15 cellular contexts compared by ENCODE assay signal in genomic region chr22:46422896-46423295, GRCh38.
DNase-seq lines count a peak whose midpoint lies in the region; ATAC-seq and TF ChIP-seq lines count a peak whose summit lies in the region.
"Had no signal": no experiment of that assay in that cellular context is flagged by ENCODE, and none has a peak within 500 bp of the region (broad histone marks: within the 10 kb centered on the region; RNA-seq: fewer than 3 reads in every experiment).

No MANE protein-coding gene starts in this region.

- no peak for TF ChIP-seq CTCF in OCI-LY1 (IDR thresholded peaks at IDR 0.05; ENCODE audit: low read length)
- no peak for TF ChIP-seq CTCF in lower lobe of right lung (IDR thresholded peaks at IDR 0.05)
- TF ChIP-seq CTCF in stomach (IDR thresholded peaks at IDR 0.05), result no peak

- no peaks in the 10 kb centered on the region for H3K27me3 ChIP-seq in OCI-LY1 (ENCODE audit: insufficient read depth, low read length)
- H3K27me3 ChIP-seq in lower lobe of right lung (ENCODE audit: low read depth), result no peaks in the 10 kb centered on the region
- H3K27me3 ChIP-seq in stomach, result no peaks in the 10 kb centered on the region

- H3K27ac Mint-ChIP-seq in activated naive CD8-positive, alpha-beta T cell treated with anti-CD3 and anti-CD28 coated beads, Interleukin-2, amount 50 U/mL, for 24 hours, result no peak overlapping the region
- H3K27ac Mint-ChIP-seq: CD8-positive, alpha-beta T cell; H9 had no signal

- 50 to 74% (median 54%) methylated on average over 4 to 8 of the region's 8 CpGs for WGBS in stomach, 5 donors

- H3K27ac ChIP-seq in OCI-LY1 (ENCODE audit: low read depth, low read length, poor library complexity, severe bottlenecking) (peak overlapping the region; percentile 26), lower lobe of right lung (no peak overlapping the region), stomach (no peak overlapping the region)
- H3K27ac ChIP-seq: SJSA1 had no signal

- no peaks in the 10 kb centered on the region for H3K36me3 Mint-ChIP-seq in activated naive CD8-positive, alpha-beta T cell treated with anti-CD3 and anti-CD28 coated beads, Interleukin-2, amount 50 U/mL, for 24 hours (ENCODE audit: low read depth)
- H3K36me3 Mint-ChIP-seq: CD8-positive, alpha-beta T cell had no signal

- H3K36me3 ChIP-seq in OCI-LY1 (ENCODE audit: insufficient read depth, low read length) (peaks cover 14% of the 10 kb centered on the region; the same call in 1 of the 2 replicates), lower lobe of right lung (no peaks in the 10 kb centered on the region), stomach (no peaks in the 10 kb centered on the region)
- H3K36me3 ChIP-seq: SJSA1 had no signal

- H3K9me2 ChIP-seq in OCI-LY1 (ENCODE audit: low read depth, low read length), result no peaks in the 10 kb centered on the region

- H3F3A ChIP-seq in OCI-LY1 (ENCODE audit: insufficient read depth, low read length), result no peaks in the 10 kb centered on the region

- H3K4me3 Mint-ChIP-seq in activated naive CD8-positive, alpha-beta T cell treated with anti-CD3 and anti-CD28 coated beads, Interleukin-2, amount 50 U/mL, for 24 hours, result no peak overlapping the region
- H3K4me3 Mint-ChIP-seq: CD8-positive, alpha-beta T cell; H9 had no signal

- peaks cover 6% of the 10 kb centered on the region for H3K4me1 Mint-ChIP-seq in activated naive CD8-positive, alpha-beta T cell treated with anti-CD3 and anti-CD28 coated beads, Interleukin-2, amount 50 U/mL, for 24 hours
- H3K4me1 Mint-ChIP-seq: H9 had no signal

- H4K20me1 ChIP-seq in OCI-LY1 (ENCODE audit: insufficient read depth, low read length), result no peaks in the 10 kb centered on the region

- no peak for TF ChIP-seq EP300 in stomach (IDR thresholded peaks at IDR 0.05)

- H3K4me1 ChIP-seq in OCI-LY1 (ENCODE audit: insufficient read depth, low read length, severe bottlenecking) (peaks cover 24% of the 10 kb centered on the region), lower lobe of right lung (no peaks in the 10 kb centered on the region), stomach (no peaks in the 10 kb centered on the region)
- H3K4me1 ChIP-seq: SJSA1 had no signal

- H3K79me2 ChIP-seq in OCI-LY1 (ENCODE audit: insufficient read depth, low read length), result no peaks in the 10 kb centered on the region

- H2AFZ ChIP-seq in OCI-LY1 (ENCODE audit: low read length), result no peak overlapping the region

- H3K9me3 ChIP-seq in OCI-LY1 (ENCODE audit: low read length) (peaks cover 5% of the 10 kb centered on the region; the same call in 1 of the 2 replicates), lower lobe of right lung (no peaks in the 10 kb centered on the region), stomach (peaks cover 0 to 5% (median 0%) of the 10 kb centered on the region in 4 donors)

- intact Hi-C loops in lower lobe of right lung (cut with DNase I) (no loop called here), stomach (cut with DNase I; ENCODE audit: low total_unique reads) (no loop called here)

- no peak for TF ChIP-seq POLR2A in stomach (IDR thresholded peaks at IDR 0.05)

- H3K9me3 Mint-ChIP-seq in activated naive CD8-positive, alpha-beta T cell treated with anti-CD3 and anti-CD28 coated beads, Interleukin-2, amount 50 U/mL, for 24 hours, result no peaks in the 10 kb centered on the region

- H3K4me2 ChIP-seq in OCI-LY1 (ENCODE audit: low read length), result no peak overlapping the region

- H3K9ac ChIP-seq in OCI-LY1 (ENCODE audit: low read length), result no peak overlapping the region

- no peaks in the 10 kb centered on the region for H3K27me3 Mint-ChIP-seq in activated naive CD8-positive, alpha-beta T cell treated with anti-CD3 and anti-CD28 coated beads, Interleukin-2, amount 50 U/mL, for 24 hours

- peak; percentile 32 for DNase-seq in globus pallidus (ENCODE audit: low spot score)
- DNase-seq in lower lobe of right lung, result peak; percentile 48
- DNase-seq in stomach, result peak; percentile 39
- no peak for DNase-seq in activated naive CD8-positive, alpha-beta T cell treated with anti-CD3 and anti-CD28 coated beads, Interleukin-2, amount 50 U/mL, for 24 hours
- DNase-seq in NOMO-1 treated with DMSO at 0.1 percent for 48 hours (lab: John Stamatoyannopoulos, UW; ENCODE audit: unreplicated experiment), result no peak
- DNase-seq: CD8-positive, alpha-beta T cell; H9; NCI-H1417; NCI-H1930; NCI-H2171 treated with DMSO at 0.1 percent for 48 hours; NCI-H510A; NCI-H82 had no signal

- H3K4me3 ChIP-seq in OCI-LY1 (ENCODE audit: low read depth, low read length, poor library complexity, severe bottlenecking) (no peak overlapping the region), lower lobe of right lung (no peak overlapping the region), stomach (no peak overlapping the region)
- H3K4me3 ChIP-seq: SJSA1 had no signal

- ATAC-seq in lower lobe of right lung (peak; percentile 7 to 20), HG02970 (IDR thresholded peaks at IDR 0.05; ENCODE audit: low FRiP score, unreplicated experiment) (no peak)
- ATAC-seq in activated naive CD8-positive, alpha-beta T cell treated with anti-CD3 and anti-CD28 coated beads, Interleukin-2, amount 50 U/mL, for 24 hours, result no peak
- ATAC-seq: CD8-positive, alpha-beta T cell had no signal

Comparison
In these comparisons a context has a peak if more than half of its experiments do, and no peak if none do; other contexts are left out.
1. DNase-seq: peak in globus pallidus (single experiment), lower lobe of right lung (single experiment) and stomach (single experiment); none in activated naive CD8-positive, alpha-beta T cell treated with anti-CD3 and anti-CD28 coated beads, Interleukin-2, amount 50 U/mL, for 24 hours (single experiment) and NOMO-1 treated with DMSO at 0.1 percent for 48 hours (single experiment).
2. ATAC-seq: peak in lower lobe of right lung (2 of 2); none in activated naive CD8-positive, alpha-beta T cell treated with anti-CD3 and anti-CD28 coated beads, Interleukin-2, amount 50 U/mL, for 24 hours (single experiment) and HG02970 (single experiment).